In the genomic region with DNA sequence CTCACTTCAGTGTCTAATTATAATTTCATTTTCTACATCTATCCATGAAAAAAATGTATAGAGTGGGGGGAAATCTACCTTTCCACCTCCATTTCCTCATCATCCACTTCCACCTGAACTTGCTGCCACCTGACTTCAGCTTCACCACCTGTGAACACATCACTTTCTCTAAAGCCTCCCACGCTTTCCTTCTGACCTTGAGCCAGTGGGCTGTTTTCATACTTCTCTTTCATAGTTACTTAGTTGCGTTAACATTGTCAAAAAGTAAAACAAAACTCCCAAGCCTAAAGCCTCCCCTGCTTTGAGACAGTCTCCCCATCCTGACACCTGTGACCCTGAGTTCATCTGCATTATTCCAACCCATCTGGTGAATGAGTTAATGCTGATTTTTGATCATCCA, we compare ENCODE assay signal across 17 cellular contexts.
"Had no signal": no experiment of that assay in that cellular context is flagged by ENCODE, and none has a peak within 500 bp of the region (broad histone marks: within the 10 kb centered on the region; RNA-seq: fewer than 3 reads in every experiment).

No MANE protein-coding gene starts in this region.

- H3K36me3 ChIP-seq: ascending aorta, left lung, thyroid gland had no signal

- H3K4me3 ChIP-seq: ascending aorta, coronary artery, left lung, thyroid gland had no signal

- H3K9me3 Mint-ChIP-seq: activated CD4-positive, alpha-beta T cell treated with anti-CD3 and anti-CD28 coated beads, Interleukin-2, amount 10 ng/mL, durations not matched to agents 24 days and 14 days had no signal

- ATAC-seq: activated CD8-positive, alpha-beta T cell treated with anti-CD3 and anti-CD28 coated beads, Interleukin-2, amount 10 ng/mL, durations not matched to agents 7 days and 5 days; left lung had no signal

- H3K27ac Mint-ChIP-seq: activated CD4-positive, alpha-beta T cell treated with anti-CD3 and anti-CD28 coated beads, Interleukin-2, amount 10 ng/mL, durations not matched to agents 24 days and 14 days; activated CD8-positive, alpha-beta T cell treated with anti-CD3 and anti-CD28 coated beads, Interleukin-2, amount 10 ng/mL, durations not matched to agents 7 days and 5 days; progenitor cell of endocrine pancreas had no signal

- DNase-seq: activated CD4-positive, alpha-beta T cell treated with anti-CD3 and anti-CD28 coated beads, Interleukin-2, amount 10 ng/mL, durations not matched to agents 24 days and 14 days; activated CD8-positive, alpha-beta T cell treated with anti-CD3 and anti-CD28 coated beads, Interleukin-2, amount 10 ng/mL, durations not matched to agents 7 days and 5 days; activated effector memory CD4-positive, alpha-beta T cell treated with anti-CD3 and anti-CD28 coated beads, Interleukin-2, amount 50 U/mL, for 16 hours; activated naive CD4-positive, alpha-beta T cell treated with anti-CD3 and anti-CD28 coated beads, Interleukin-2, amount 50 U/mL, for 16 hours; activated T-cell treated with anti-CD3 and anti-CD28 coated beads, Interleukin-2, amount 50 U/mL, for 48 hours; foreskin melanocyte; left lung; occipital lobe; stimulated activated CD4-positive, alpha-beta T cell treated with anti-CD3 and anti-CD28 coated beads, Interleukin-12 subunit alpha, Interleukin-12 subunit beta, amount 100 ng/mL, for 4 hours; stimulated activated CD4-positive, alpha-beta T cell treated with anti-CD3 and anti-CD28 coated beads, Interleukin-1b, Interleukin-23, amount 100 ng/mL, for 48 hours; stimulated activated CD8-positive, alpha-beta memory T cell treated with anti-CD3 and anti-CD28 coated beads, Interleukin-4, amount 100 ng/mL, for 48 hours; stimulated activated naive CD4-positive, alpha-beta T cell treated with Interleukin-2 at 50 U/mL for 16 hours; T1000; thyroid gland had no signal

- H3K9me3 ChIP-seq: ascending aorta, left lung, thyroid gland had no signal

- H3K27me3 ChIP-seq: ascending aorta, left lung, thyroid gland had no signal

- H3K27me3 Mint-ChIP-seq: progenitor cell of endocrine pancreas had no signal

- H3K27ac ChIP-seq: ascending aorta, coronary artery, left lung, thyroid gland had no signal

- H3K4me3 Mint-ChIP-seq: activated CD4-positive, alpha-beta T cell treated with anti-CD3 and anti-CD28 coated beads, Interleukin-2, amount 10 ng/mL, durations not matched to agents 24 days and 14 days; activated CD8-positive, alpha-beta T cell treated with anti-CD3 and anti-CD28 coated beads, Interleukin-2, amount 10 ng/mL, durations not matched to agents 7 days and 5 days had no signal

- H3K4me1 ChIP-seq: ascending aorta had no signal
